Comparison of ENCODE assay signal across 1 cellular context in genomic region chr1:3641046-3641760, GRCh38.
TF ChIP-seq lines count a peak whose summit lies in the region.

No MANE protein-coding gene starts in this region.

TF ChIP-seq in K562, 482 proteins besides CTCF, POLR2A, EP300 and RAD21:
- no peak for TF ChIP-seq CREB3L1 (IDR thresholded peaks at IDR 0.05; ENCODE audit: borderline replicate concordance, low read depth)
- 0 out of 2 replicates have a peak, but pooled peaks have one; percentile 16 for TF ChIP-seq POLR2G (IDR thresholded peaks at IDR 0.05; ENCODE audit: low read depth, low read length)
